Comparison of ENCODE assay signal across 8 cellular contexts in the genomic region with DNA sequence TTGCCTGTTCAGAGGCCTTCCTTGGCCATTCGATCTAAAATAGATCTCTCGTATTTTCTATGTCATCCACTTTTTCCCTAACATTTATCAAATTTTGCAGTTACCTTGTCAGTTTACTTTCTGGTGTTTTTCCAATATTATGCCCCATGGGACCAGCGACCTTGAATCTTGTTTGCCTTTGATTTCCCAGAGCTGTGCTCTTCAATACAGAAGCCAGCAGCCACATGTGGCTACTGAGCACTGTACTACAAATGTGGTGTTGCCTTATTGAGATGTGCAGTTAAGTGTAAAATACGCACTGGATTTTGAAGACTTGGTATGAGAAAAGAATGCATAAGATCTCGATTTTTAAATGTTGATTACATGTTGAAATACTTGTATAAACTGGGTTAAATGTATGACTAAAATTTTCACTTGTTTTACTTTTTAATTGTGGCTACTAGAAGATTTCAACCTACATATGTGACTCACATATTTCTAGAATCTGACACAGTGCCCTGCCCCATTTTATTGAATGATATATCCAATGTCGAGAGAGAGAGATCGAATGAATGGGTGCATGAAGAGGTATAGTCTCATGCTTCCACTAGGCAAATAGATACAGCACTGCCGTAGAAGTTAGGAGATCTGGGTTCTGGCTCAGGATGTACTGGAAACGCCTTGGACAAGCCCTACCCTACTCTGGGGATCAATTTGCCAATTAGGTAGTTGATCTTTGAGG. TPM values are rescaled to one million over a fixed set of nuclear protein-coding genes. Genes with fewer than 3 reads are reported as not detected.
DNase-seq lines count a peak whose midpoint lies in the region; ATAC-seq and TF ChIP-seq lines count a peak whose summit lies in the region.

No MANE protein-coding gene starts in this region.

- H3K36me3 ChIP-seq in gastrocnemius medialis, result peaks cover 0 to 27% of the 10 kb centered on the region in 2 donors

- in situ Hi-C loops in gastrocnemius medialis (cut with MboI; ENCODE audit: low sequenced_read_pairs in 4 of 4), result no loop called here

- H3K27me3 ChIP-seq in foreskin keratinocyte, result peaks cover 3% of the 10 kb centered on the region
- no peaks in the 10 kb centered on the region for H3K27me3 ChIP-seq in gastrocnemius medialis

- H3K9me3 ChIP-seq in gastrocnemius medialis, result no peaks in the 10 kb centered on the region

- no peak for DNase-seq in T-helper 2 cell treated with Interferon-gamma antibody and Interleukin-4, amounts not matched to agents 5 μg/mL and 100 μg/mL, for 36 hours (ENCODE audit: low spot score)
- DNase-seq in T-helper 2 cell (no peak), foreskin keratinocyte (no peak), gastrocnemius medialis (no peak), GM20000 (ENCODE audit: low spot score) (no peak), pons (ENCODE audit: low spot score) (no peak)

- H3K27ac Mint-ChIP-seq in T-helper 2 cell treated with Interferon-gamma antibody and Interleukin-4, amounts not matched to agents 5 μg/mL and 100 μg/mL, for 36 hours, result peak overlapping the region; percentile 96

- peaks cover 14% of the 10 kb centered on the region for H3K4me1 Mint-ChIP-seq in T-helper 2 cell treated with Interferon-gamma antibody and Interleukin-4, amounts not matched to agents 5 μg/mL and 100 μg/mL, for 36 hours (ENCODE audit: low read depth)

- H3K9me3 Mint-ChIP-seq in T-helper 2 cell treated with Interferon-gamma antibody and Interleukin-4, amounts not matched to agents 5 μg/mL and 100 μg/mL, for 36 hours, result no peaks in the 10 kb centered on the region

- H3K36me3 Mint-ChIP-seq in T-helper 2 cell treated with Interferon-gamma antibody and Interleukin-4, amounts not matched to agents 5 μg/mL and 100 μg/mL, for 36 hours (ENCODE audit: low read depth), result peaks cover 20% of the 10 kb centered on the region

- H3K27ac ChIP-seq in foreskin keratinocyte (peak overlapping the region; percentile 91), gastrocnemius medialis (peak overlapping the region; percentile 80 to 94 (median 89))

- TF ChIP-seq POLR2A in gastrocnemius medialis (IDR thresholded peaks at IDR 0.05), result no peak

- H3K4me3 ChIP-seq in gastrocnemius medialis, result peak overlapping the region; percentile 77 to 97 (median 96)

- TF ChIP-seq CTCF in foreskin keratinocyte (conservative IDR thresholded peaks at IDR 0.05), result no peak
- TF ChIP-seq CTCF in gastrocnemius medialis (IDR thresholded peaks at IDR 0.05 in 4 of 5, conservative IDR thresholded peaks at IDR 0.05 in 1 of 5), result no peak
- TF ChIP-seq CTCF in GM20000 (IDR thresholded peaks at IDR 0.05; ENCODE audit: extremely low read depth, missing control alignments), result no peak

- peaks cover 16% of the 10 kb centered on the region for H3K27me3 Mint-ChIP-seq in T-helper 2 cell treated with Interferon-gamma antibody and Interleukin-4, amounts not matched to agents 5 μg/mL and 100 μg/mL, for 36 hours (ENCODE audit: low read depth)

- peaks cover 7% of the 10 kb centered on the region for H3K4me1 ChIP-seq in foreskin keratinocyte
- peaks cover 18 to 27% of the 10 kb centered on the region in 2 donors for H3K4me1 ChIP-seq in gastrocnemius medialis

- ATAC-seq in SK-N-SH treated with all-trans-retinoic acid at 6 μM for 48 hours, result peak; percentile 48
- ATAC-seq in foreskin keratinocyte, result peak; percentile 14
- ATAC-seq in gastrocnemius medialis, result no peak
- no peak for ATAC-seq in GM21390 (IDR thresholded peaks at IDR 0.05; ENCODE audit: unreplicated experiment)

- H3K4me3 Mint-ChIP-seq in T-helper 2 cell treated with Interferon-gamma antibody and Interleukin-4, amounts not matched to agents 5 μg/mL and 100 μg/mL, for 36 hours, result peak overlapping the region; percentile 91

- intact Hi-C loops in gastrocnemius medialis (cut with DNase I; ENCODE audit: low total_unique reads), result loop anchor here (5.0 to 10.0 kb wide), 2 partner anchors 165 to 562 kb away; partner anchors contain the start of genes ARL4D and RPL27

TF ChIP-seq in SK-N-SH treated with all-trans-retinoic acid at 6 μM for 48 hours, 23 proteins besides CTCF, POLR2A, EP300 and RAD21:
- no peak for TF ChIP-seq PPARA (CRISPR knock-in tag; IDR thresholded peaks at IDR 0.05; ENCODE audit: borderline replicate concordance)
- TF ChIP-seq POU6F1 (CRISPR knock-in tag; IDR thresholded peaks at IDR 0.05; ENCODE audit: borderline replicate concordance, low read depth), result no peak
- TF ChIP-seq CSDC2 (CRISPR knock-in tag; IDR thresholded peaks at IDR 0.05), result no peak
- TF ChIP-seq SNAI2 (CRISPR knock-in tag; IDR thresholded peaks at IDR 0.05), result no peak
- TF ChIP-seq, protein P1, sequence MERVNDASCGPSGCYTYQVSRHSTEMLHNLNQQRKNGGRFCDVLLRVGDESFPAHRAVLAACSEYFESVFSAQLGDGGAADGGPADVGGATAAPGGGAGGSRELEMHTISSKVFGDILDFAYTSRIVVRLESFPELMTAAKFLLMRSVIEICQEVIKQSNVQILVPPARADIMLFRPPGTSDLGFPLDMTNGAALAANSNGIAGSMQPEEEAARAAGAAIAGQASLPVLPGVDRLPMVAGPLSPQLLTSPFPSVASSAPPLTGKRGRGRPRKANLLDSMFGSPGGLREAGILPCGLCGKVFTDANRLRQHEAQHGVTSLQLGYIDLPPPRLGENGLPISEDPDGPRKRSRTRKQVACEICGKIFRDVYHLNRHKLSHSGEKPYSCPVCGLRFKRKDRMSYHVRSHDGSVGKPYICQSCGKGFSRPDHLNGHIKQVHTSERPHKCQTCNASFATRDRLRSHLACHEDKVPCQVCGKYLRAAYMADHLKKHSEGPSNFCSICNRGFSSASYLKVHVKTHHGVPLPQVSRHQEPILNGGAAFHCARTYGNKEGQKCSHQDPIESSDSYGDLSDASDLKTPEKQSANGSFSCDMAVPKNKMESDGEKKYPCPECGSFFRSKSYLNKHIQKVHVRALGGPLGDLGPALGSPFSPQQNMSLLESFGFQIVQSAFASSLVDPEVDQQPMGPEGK (CRISPR knock-in tag; IDR thresholded peaks at IDR 0.05; ENCODE audit: borderline replicate concordance), result no peak

RNA-seq across cellular contexts. Expression of gene PSME3, which starts 0.8 kb away (rescaled TPM):
- total RNA-seq in foreskin keratinocyte (137 and 154 TPM in 2 replicates), gastrocnemius medialis (100 to 1,000 TPM in 1 of 4 donors, 10 to 100 TPM in 3; 84.2 to 101 (median 88.7) TPM)
- 98.1 and 120 TPM in 2 replicates for polyA plus RNA-seq in foreskin keratinocyte

RNA-seq across cellular contexts. Expression of gene BECN1, which starts 8.3 kb away (rescaled TPM):
- total RNA-seq in foreskin keratinocyte (68.5 and 69.6 TPM in 2 replicates), gastrocnemius medialis (100 to 1,000 TPM in 1 of 4 donors, 10 to 100 TPM in 3; 82.3 to 102 (median 88.0) TPM)
- 46.0 and 48.3 TPM in 2 replicates for polyA plus RNA-seq in foreskin keratinocyte

RNA-seq across cellular contexts. Expression of gene AOC2, which starts 12.0 kb away (rescaled TPM):
- total RNA-seq in foreskin keratinocyte (0.74 and 0.99 TPM in 2 replicates), gastrocnemius medialis (1 to 10 TPM in 2 of 4 donors, under 1 TPM in 2; 0.81 to 1.2 (median 1.0) TPM)
- polyA plus RNA-seq in foreskin keratinocyte, result 0.46 and 0.56 TPM in 2 replicates

RNA-seq across cellular contexts. Expression of gene AOC3, which starts 18.6 kb away (rescaled TPM):
- total RNA-seq in foreskin keratinocyte (0.14 and 0.24 TPM in 2 replicates), gastrocnemius medialis (1 to 10 TPM; 2.2 to 7.2 (median 4.2) TPM)
- polyA plus RNA-seq in foreskin keratinocyte, result 0.19 and 0.22 TPM in 2 replicates

RNA-seq across cellular contexts. Expression of gene CNTD1, which starts 33.7 kb away (rescaled TPM):
- total RNA-seq in foreskin keratinocyte (not detected in 2 replicates), gastrocnemius medialis (not detected)
- 0.02 and 0.06 TPM in 2 replicates for polyA plus RNA-seq in foreskin keratinocyte

Comparison
In these comparisons a context has a peak if more than half of its experiments do, and no peak if none do; other contexts are left out.
1. ATAC-seq: peak in SK-N-SH treated with all-trans-retinoic acid at 6 μM for 48 hours (single experiment) and foreskin keratinocyte (single experiment); none in gastrocnemius medialis (0 of 2) and GM21390 (single experiment).